24 cellular contexts compared by ENCODE assay signal in genomic region chr12:13228579-13228978, GRCh38.
"Had no signal": no experiment of that assay in that cellular context is flagged by ENCODE, and none has a peak within 500 bp of the region (broad histone marks: within the 10 kb centered on the region; RNA-seq: fewer than 3 reads in every experiment).

No MANE protein-coding gene starts in this region.

- DNase-seq: activated CD4-positive, alpha-beta T cell treated with anti-CD3 and anti-CD28 coated beads for 1 hour; activated CD4-positive, alpha-beta T cell treated with anti-CD3 and anti-CD28 coated beads for 48 hours; activated CD4-positive, alpha-beta T cell treated with anti-CD3 and anti-CD28 coated beads, Interleukin-2, amount 50 U/mL, for 1 hour; activated CD4-positive, alpha-beta T cell treated with anti-CD3 and anti-CD28 coated beads, Interleukin-2, amount 50 U/mL, for 48 hours; activated CD8-positive, alpha-beta memory T cell treated with anti-CD3 and anti-CD28 coated beads for 24 hours; activated CD8-positive, alpha-beta T cell treated with anti-CD3 and anti-CD28 coated beads for 36 hours; activated effector memory CD4-positive, alpha-beta T cell treated with Interleukin-2 at 50 U/mL for 16 hours; activated gamma-delta T cell treated with Interleukin-2 at 50 U/mL for 16 hours; activated naive CD4-positive, alpha-beta T cell treated with anti-CD3 and anti-CD28 coated beads, Interleukin-2, amount 50 U/mL, for 16 hours; activated naive CD4-positive, alpha-beta T cell treated with Interleukin-2 at 50 U/mL for 16 hours; activated T-cell treated with anti-CD3 and anti-CD28 coated beads, Interleukin-2, amount 50 U/mL, for 4 hours; amniotic stem cell; anterior cingulate cortex; body of pancreas; caudate nucleus; cortex of kidney; dermis blood vessel endothelial cell; effector CD8-positive, alpha-beta T cell; esophagus squamous epithelium; foreskin melanocyte; heart right ventricle; T-helper 2 cell had no signal

- H3K4me1 ChIP-seq: body of pancreas, gastroesophageal sphincter had no signal

- H3K27me3 ChIP-seq: body of pancreas, esophagus squamous epithelium had no signal

- H3K4me3 ChIP-seq: body of pancreas, esophagus squamous epithelium, gastroesophageal sphincter, heart right ventricle had no signal

- H3K36me3 ChIP-seq: esophagus squamous epithelium, gastroesophageal sphincter, heart right ventricle had no signal

- H3K27ac ChIP-seq: body of pancreas, esophagus squamous epithelium, gastroesophageal sphincter, heart right ventricle had no signal

- H3K9me3 ChIP-seq: body of pancreas, esophagus squamous epithelium, gastroesophageal sphincter had no signal

- FAIRE-seq: colon had no signal
